ENCODE assay signal across 35 cellular contexts in genomic region chr10:15399060-15399661, GRCh38. TPM values are rescaled to one million over a fixed set of nuclear protein-coding genes. Genes with fewer than 3 reads are reported as not detected.
"Had no signal": no experiment of that assay in that cellular context is flagged by ENCODE, and none has a peak within 500 bp of the region (broad histone marks: within the 10 kb centered on the region; RNA-seq: fewer than 3 reads in every experiment).

No MANE protein-coding gene starts in this region.

- H3K27ac Mint-ChIP-seq: activated B cell treated with CpG ODN at 0.5 μM for 24 hours; activated CD8-positive, alpha-beta memory T cell treated with anti-CD3 and anti-CD28 coated beads, Interleukin-2, amount 10 ng/mL, durations not matched to agents 7 days and 5 days; activated CD8-positive, alpha-beta T cell treated with anti-CD3 and anti-CD28 coated beads, Interleukin-2, amount 10 ng/mL, durations not matched to agents 7 days and 5 days; activated naive CD4-positive, alpha-beta T cell treated with anti-CD3 and anti-CD28 coated beads for 36 hours; activated naive CD4-positive, alpha-beta T cell treated with anti-CD3 and anti-CD28 coated beads, Interleukin-2, amount 50 U/mL, for 24 hours; activated naive CD8-positive, alpha-beta T cell treated with anti-CD3 and anti-CD28 coated beads, Interleukin-2, amount 10 ng/mL, durations not matched to agents 7 days and 5 days; activated T-helper 1 cell treated with anti-CD3 and anti-CD28 coated beads, Interleukin-12 subunit alpha, Interleukin-12 subunit beta, Interleukin-2, Interleukin-4 antibody, amounts not matched to agents 30 ng/mL and 10 ng/mL and 1 ng/mL, durations not matched to agents 14 hours and 24 hours and 36 hours; activated T-helper 2 cell treated with anti-CD3 and anti-CD28 coated beads, Interferon-gamma antibody, Interleukin-2, Interleukin-4, amounts not matched to agents 10 μg/mL and 5 μg/mL and 100 μg/mL, durations not matched to agents 14 hours and 24 hours and 36 hours; brain; T-helper 17 cell; T-helper 2 cell treated with Interferon-gamma antibody and Interleukin-4, amounts not matched to agents 5 μg/mL and 100 μg/mL, for 36 hours had no signal

- H3K9me3 ChIP-seq: ascending aorta, colonic mucosa, esophagus squamous epithelium had no signal

- DNase-seq: activated B cell treated with CpG ODN at 0.5 μM for 24 hours; activated CD4-positive, alpha-beta T cell treated with anti-CD3 and anti-CD28 coated beads for 48 hours; activated CD4-positive, alpha-beta T cell treated with anti-CD3 and anti-CD28 coated beads, Interleukin-2, amount 50 U/mL, for 1 hour; activated CD4-positive, alpha-beta T cell treated with anti-CD3 and anti-CD28 coated beads, Interleukin-2, amount 50 U/mL, for 48 hours; activated CD8-positive, alpha-beta memory T cell treated with anti-CD3 and anti-CD28 coated beads, Interleukin-2, amount 10 ng/mL, durations not matched to agents 7 days and 5 days; activated CD8-positive, alpha-beta memory T cell treated with anti-CD3 and anti-CD28 coated beads, Interleukin-2, amount 50 U/mL, for 4 hours; activated CD8-positive, alpha-beta T cell treated with anti-CD3 and anti-CD28 coated beads, Interleukin-2, amount 10 ng/mL, durations not matched to agents 7 days and 5 days; activated effector memory CD4-positive, alpha-beta T cell treated with anti-CD3 and anti-CD28 coated beads, Interleukin-2, amount 50 U/mL, for 16 hours; activated naive CD4-positive, alpha-beta T cell treated with anti-CD3 and anti-CD28 coated beads for 36 hours; activated naive CD8-positive, alpha-beta T cell treated with anti-CD3 and anti-CD28 coated beads, Interleukin-2, amount 10 ng/mL, durations not matched to agents 7 days and 5 days; activated T-cell treated with anti-CD3 and anti-CD28 coated beads, Interleukin-2, amount 50 U/mL, for 1 hour; activated T-cell treated with anti-CD3 and anti-CD28 coated beads, Interleukin-2, amount 50 U/mL, for 48 hours; central memory CD4-positive, alpha-beta T cell; cerebellar nuclear complex; colonic mucosa; effector CD8-positive, alpha-beta T cell; esophagus squamous epithelium; foreskin melanocyte; T-helper 1 cell; T-helper 17 cell; T1000; WERI-Rb-1 had no signal

- H3K27ac ChIP-seq: ascending aorta, breast epithelium, cardiac muscle cell, colonic mucosa, epithelial cell of prostate, esophagus squamous epithelium, gastroesophageal sphincter, WERI-Rb-1 had no signal

- H3K4me1 ChIP-seq: ascending aorta, breast epithelium, colonic mucosa, esophagus squamous epithelium, gastroesophageal sphincter had no signal

- H3K9me3 Mint-ChIP-seq: activated naive CD4-positive, alpha-beta T cell treated with anti-CD3 and anti-CD28 coated beads, Interleukin-2, amount 50 U/mL, for 24 hours; activated T-helper 1 cell treated with anti-CD3 and anti-CD28 coated beads, Interleukin-12 subunit alpha, Interleukin-12 subunit beta, Interleukin-2, Interleukin-4 antibody, amounts not matched to agents 30 ng/mL and 10 ng/mL and 1 ng/mL, durations not matched to agents 14 hours and 24 hours and 36 hours; activated T-helper 2 cell treated with anti-CD3 and anti-CD28 coated beads, Interferon-gamma antibody, Interleukin-2, Interleukin-4, amounts not matched to agents 10 μg/mL and 5 μg/mL and 100 μg/mL, durations not matched to agents 14 hours and 24 hours and 36 hours; T-helper 2 cell treated with Interferon-gamma antibody and Interleukin-4, amounts not matched to agents 5 μg/mL and 100 μg/mL, for 36 hours had no signal

- H3K27me3 ChIP-seq: ascending aorta, breast epithelium, cardiac muscle cell, colonic mucosa, esophagus squamous epithelium, gastroesophageal sphincter had no signal

- H3K4me1 Mint-ChIP-seq: activated B cell treated with CpG ODN at 0.5 μM for 24 hours; activated CD8-positive, alpha-beta memory T cell treated with anti-CD3 and anti-CD28 coated beads, Interleukin-2, amount 10 ng/mL, durations not matched to agents 7 days and 5 days; activated naive CD4-positive, alpha-beta T cell treated with anti-CD3 and anti-CD28 coated beads, Interleukin-2, amount 50 U/mL, for 24 hours; activated naive CD8-positive, alpha-beta T cell treated with anti-CD3 and anti-CD28 coated beads, Interleukin-2, amount 10 ng/mL, durations not matched to agents 7 days and 5 days; brain; T-helper 17 cell had no signal

- H3K36me3 ChIP-seq: ascending aorta, breast epithelium, cardiac muscle cell, colonic mucosa, esophagus squamous epithelium, gastroesophageal sphincter, WERI-Rb-1 had no signal

- H3K4me3 ChIP-seq: ascending aorta, breast epithelium, cardiac muscle cell, colonic mucosa, esophagus squamous epithelium, gastroesophageal sphincter had no signal

- ATAC-seq: activated CD4-positive, CD25-positive, alpha-beta regulatory T cell treated with anti-CD3 and anti-CD28 coated beads, Interleukin-2, amount 50 U/mL, for 24 hours; activated CD8-positive, alpha-beta memory T cell treated with anti-CD3 and anti-CD28 coated beads, Interleukin-2, amount 10 ng/mL, durations not matched to agents 7 days and 5 days; activated CD8-positive, alpha-beta T cell treated with anti-CD3 and anti-CD28 coated beads, Interleukin-2, amount 10 ng/mL, durations not matched to agents 7 days and 5 days; gastroesophageal sphincter; T-helper 17 cell had no signal

- FAIRE-seq: endometrium, endothelial cell of umbilical vein had no signal

- H3K36me3 Mint-ChIP-seq: activated CD8-positive, alpha-beta memory T cell treated with anti-CD3 and anti-CD28 coated beads, Interleukin-2, amount 10 ng/mL, durations not matched to agents 7 days and 5 days; activated naive CD8-positive, alpha-beta T cell treated with anti-CD3 and anti-CD28 coated beads, Interleukin-2, amount 10 ng/mL, durations not matched to agents 7 days and 5 days; brain had no signal

- H3K4me3 Mint-ChIP-seq: activated B cell treated with CpG ODN at 0.5 μM for 24 hours; activated CD8-positive, alpha-beta memory T cell treated with anti-CD3 and anti-CD28 coated beads, Interleukin-2, amount 10 ng/mL, durations not matched to agents 7 days and 5 days; activated CD8-positive, alpha-beta T cell treated with anti-CD3 and anti-CD28 coated beads, Interleukin-2, amount 10 ng/mL, durations not matched to agents 7 days and 5 days; activated naive CD4-positive, alpha-beta T cell treated with anti-CD3 and anti-CD28 coated beads for 36 hours; activated naive CD4-positive, alpha-beta T cell treated with anti-CD3 and anti-CD28 coated beads, Interleukin-2, amount 50 U/mL, for 24 hours; activated naive CD8-positive, alpha-beta T cell treated with anti-CD3 and anti-CD28 coated beads, Interleukin-2, amount 10 ng/mL, durations not matched to agents 7 days and 5 days; activated T-helper 1 cell treated with anti-CD3 and anti-CD28 coated beads, Interleukin-12 subunit alpha, Interleukin-12 subunit beta, Interleukin-2, Interleukin-4 antibody, amounts not matched to agents 30 ng/mL and 10 ng/mL and 1 ng/mL, durations not matched to agents 14 hours and 24 hours and 36 hours; brain; T-helper 17 cell; T-helper 2 cell treated with Interferon-gamma antibody and Interleukin-4, amounts not matched to agents 5 μg/mL and 100 μg/mL, for 36 hours had no signal

RNA-seq across cellular contexts. Expression of gene FAM171A1, which starts 28.1 kb away (rescaled TPM):
- total RNA-seq: activated B cell treated with CpG ODN at 0.5 μM for 24 hours had no signal
